In genomic region chr16:15993946-15994665, GRCh38 we compare ENCODE assay signal across 10 cellular contexts. TPM values are rescaled to one million over a fixed set of nuclear protein-coding genes. Genes with fewer than 3 reads are reported as not detected.
A peak's percentile ranks its signal among the peaks of the same experiment; 100 is the strongest.
DNase-seq lines count a peak whose midpoint lies in the region; ATAC-seq and TF ChIP-seq lines count a peak whose summit lies in the region.
"Had no signal": no experiment of that assay in that cellular context is flagged by ENCODE, and none has a peak within 500 bp of the region (broad histone marks: within the 10 kb centered on the region; RNA-seq: fewer than 3 reads in every experiment).

No MANE protein-coding gene starts in this region.

- peak; percentile 50 for DNase-seq in GM03348 (ENCODE audit: low spot score)
- DNase-seq in ascending aorta (ENCODE audit: low spot score in 2 of 2): peak in 1 of 2 donors; percentile 84
- peak; percentile 55 for DNase-seq in globus pallidus (ENCODE audit: low spot score)
- no peak for DNase-seq in gastrocnemius medialis
- DNase-seq in NCI-H146 (lab: John Stamatoyannopoulos, UW): no peak
- DNase-seq in left lung: no peak
- DNase-seq: activated T-cell treated with anti-CD3 and anti-CD28 coated beads, Interleukin-2, amount 50 U/mL, for 1 hour; stimulated activated naive B cell treated with anti-CD40 and anti-IgM and Interleukin-4, amounts not matched to agents 10 μg/mL and 1 μg/mL and 100 μg/mL, for 72 hours had no signal

- intact Hi-C loops in ascending aorta (cut with DNase I): loop anchor here (2.0 kb wide), 1 partner anchor 19 kb away; no protein-coding TSS in a partner anchor
- intact Hi-C loops in gastrocnemius medialis (cut with DNase I; ENCODE audit: low total_unique reads): no loop called here
- intact Hi-C loops in left lung (cut with DNase I): no loop called here

- H3K9me3 ChIP-seq in ascending aorta (no peaks in the 10 kb centered on the region), gastrocnemius medialis (no peaks in the 10 kb centered on the region), left lung (no peaks in the 10 kb centered on the region)

- peak overlapping the region; percentile 76 to 82 for H3K27ac ChIP-seq in ascending aorta
- peak overlapping the region; percentile 18 to 91 (median 66) for H3K27ac ChIP-seq in gastrocnemius medialis
- H3K27ac ChIP-seq in left lung: peak overlapping the region in 1 of 2 donors; percentile 18

- no peaks in the 10 kb centered on the region for H3K27me3 ChIP-seq in ascending aorta
- H3K27me3 ChIP-seq in gastrocnemius medialis: no peaks in the 10 kb centered on the region
- no peaks in the 10 kb centered on the region for H3K27me3 ChIP-seq in left lung

- H3K4me3 ChIP-seq in ascending aorta (no peak overlapping the region), gastrocnemius medialis (no peak overlapping the region), left lung (no peak overlapping the region)

- H3K4me1 ChIP-seq in ascending aorta (peaks cover 27 to 70% of the 10 kb centered on the region in 2 donors), gastrocnemius medialis (peaks cover 55 to 56% of the 10 kb centered on the region in 2 donors), left lung (peaks cover 7 to 55% of the 10 kb centered on the region in 2 donors)

- H3K36me3 ChIP-seq in ascending aorta: peaks cover 0 to 3% of the 10 kb centered on the region in 2 donors
- H3K36me3 ChIP-seq in gastrocnemius medialis: no peaks in the 10 kb centered on the region
- peaks cover 0 to 16% of the 10 kb centered on the region in 2 donors for H3K36me3 ChIP-seq in left lung

- TF ChIP-seq POLR2A in gastrocnemius medialis (IDR thresholded peaks at IDR 0.05): no peak

- in situ Hi-C loops in gastrocnemius medialis (cut with MboI; ENCODE audit: low sequenced_read_pairs in 4 of 4): no loop called here

- ATAC-seq in gastrocnemius medialis (no peak), left lung (no peak), GM18511 (IDR thresholded peaks at IDR 0.05; ENCODE audit: unreplicated experiment) (no peak), GM21737 (IDR thresholded peaks at IDR 0.05; ENCODE audit: unreplicated experiment) (no peak)
- ATAC-seq: stimulated activated naive B cell treated with anti-CD40 and anti-IgM and Interleukin-4, amounts not matched to agents 10 μg/mL and 1 μg/mL and 100 μg/mL, for 72 hours had no signal

- TF ChIP-seq CTCF in ascending aorta (IDR thresholded peaks at IDR 0.05) (no peak), gastrocnemius medialis (IDR thresholded peaks at IDR 0.05 in 4 of 5, conservative IDR thresholded peaks at IDR 0.05 in 1 of 5) (no peak), left lung (IDR thresholded peaks at IDR 0.05) (no peak)

RNA-seq across cellular contexts. Expression of gene ABCC1, which starts 44.7 kb away (rescaled TPM):
- total RNA-seq in ascending aorta: 144 TPM
- 10 to 100 TPM; 19.3 to 43.7 (median 26.2) TPM for total RNA-seq in gastrocnemius medialis
- total RNA-seq in left lung: 10 to 100 TPM; 33.3 to 44.6 TPM

Comparison
In these comparisons a context has a peak if more than half of its experiments do, and no peak if none do; other contexts are left out.
1. DNase-seq: peak in GM03348 (single experiment) and globus pallidus (single experiment); none in gastrocnemius medialis (0 of 2), NCI-H146 (single experiment) and left lung (0 of 2).